Comparison of ENCODE assay signal across 32 cellular contexts in genomic region chr14:77511486-77512162, GRCh38. TPM values are rescaled to one million over a fixed set of nuclear protein-coding genes. Genes with fewer than 3 reads are reported as not detected.
"Had no signal": no experiment of that assay in that cellular context is flagged by ENCODE, and none has a peak within 500 bp of the region (broad histone marks: within the 10 kb centered on the region; RNA-seq: fewer than 3 reads in every experiment).

No MANE protein-coding gene starts in this region.

- H3K27ac Mint-ChIP-seq: activated CD4-positive, alpha-beta memory T cell treated with anti-CD3 and anti-CD28 coated beads for 36 hours; activated CD4-positive, alpha-beta T cell treated with anti-CD3 and anti-CD28 coated beads for 36 hours; activated CD4-positive, alpha-beta T cell treated with anti-CD3 and anti-CD28 coated beads, Interleukin-2, amount 10 ng/mL, durations not matched to agents 24 days and 14 days; activated CD8-positive, alpha-beta memory T cell treated with anti-CD3 and anti-CD28 coated beads, Interleukin-2, amount 10 ng/mL, durations not matched to agents 7 days and 5 days; activated CD8-positive, alpha-beta T cell treated with anti-CD3 and anti-CD28 coated beads, Interleukin-2, amount 10 ng/mL, durations not matched to agents 7 days and 5 days; activated naive CD4-positive, alpha-beta T cell treated with anti-CD3 and anti-CD28 coated beads for 36 hours; activated naive CD4-positive, alpha-beta T cell treated with anti-CD3 and anti-CD28 coated beads, Interleukin-2, amount 50 U/mL, for 24 hours; activated naive CD8-positive, alpha-beta T cell treated with anti-CD3 and anti-CD28 coated beads for 36 hours; activated naive CD8-positive, alpha-beta T cell treated with anti-CD3 and anti-CD28 coated beads, Interleukin-2, amount 50 U/mL, for 24 hours; activated T-helper 2 cell treated with anti-CD3 and anti-CD28 coated beads, Interferon-gamma antibody, Interleukin-2, Interleukin-4, amounts not matched to agents 10 μg/mL and 5 μg/mL and 100 μg/mL, durations not matched to agents 14 hours and 24 hours and 36 hours; effector memory CD8-positive, alpha-beta T cell had no signal

- H3K4me3 ChIP-seq: adrenal gland, ascending aorta, esophagus muscularis mucosa, gastrocnemius medialis had no signal

- H3K27me3 Mint-ChIP-seq: activated CD4-positive, alpha-beta memory T cell treated with anti-CD3 and anti-CD28 coated beads for 36 hours; activated CD4-positive, alpha-beta T cell treated with anti-CD3 and anti-CD28 coated beads for 36 hours; activated CD4-positive, alpha-beta T cell treated with anti-CD3 and anti-CD28 coated beads, Interleukin-2, amount 10 ng/mL, durations not matched to agents 24 days and 14 days; activated CD8-positive, alpha-beta memory T cell treated with anti-CD3 and anti-CD28 coated beads, Interleukin-2, amount 10 ng/mL, durations not matched to agents 7 days and 5 days; activated naive CD4-positive, alpha-beta T cell treated with anti-CD3 and anti-CD28 coated beads, Interleukin-2, amount 50 U/mL, for 24 hours; activated naive CD8-positive, alpha-beta T cell treated with anti-CD3 and anti-CD28 coated beads for 36 hours; activated naive CD8-positive, alpha-beta T cell treated with anti-CD3 and anti-CD28 coated beads, Interleukin-2, amount 50 U/mL, for 24 hours; brain; central memory CD8-positive, alpha-beta T cell; effector memory CD8-positive, alpha-beta T cell had no signal

- H3K9me3 ChIP-seq: adrenal gland, ascending aorta, esophagus muscularis mucosa, gastrocnemius medialis had no signal

- H3K27ac ChIP-seq: adrenal gland, ascending aorta, esophagus muscularis mucosa, foreskin keratinocyte, gastrocnemius medialis had no signal

- H3K4me1 Mint-ChIP-seq: activated CD4-positive, alpha-beta T cell treated with anti-CD3 and anti-CD28 coated beads for 36 hours; activated CD4-positive, alpha-beta T cell treated with anti-CD3 and anti-CD28 coated beads, Interleukin-2, amount 10 ng/mL, durations not matched to agents 24 days and 14 days; activated CD8-positive, alpha-beta memory T cell treated with anti-CD3 and anti-CD28 coated beads, Interleukin-2, amount 10 ng/mL, durations not matched to agents 7 days and 5 days; activated naive CD4-positive, alpha-beta T cell treated with anti-CD3 and anti-CD28 coated beads, Interleukin-2, amount 50 U/mL, for 24 hours; activated naive CD8-positive, alpha-beta T cell treated with anti-CD3 and anti-CD28 coated beads for 36 hours; activated naive CD8-positive, alpha-beta T cell treated with anti-CD3 and anti-CD28 coated beads, Interleukin-2, amount 50 U/mL, for 24 hours; brain; central memory CD8-positive, alpha-beta T cell had no signal

- DNase-seq: activated CD4-positive, alpha-beta memory T cell treated with anti-CD3 and anti-CD28 coated beads for 36 hours; activated CD4-positive, alpha-beta T cell treated with anti-CD3 and anti-CD28 coated beads for 36 hours; activated CD4-positive, alpha-beta T cell treated with anti-CD3 and anti-CD28 coated beads, Interleukin-2, amount 10 ng/mL, durations not matched to agents 24 days and 14 days; activated CD4-positive, CD25-positive, alpha-beta regulatory T cell; activated CD4-positive, CD25-positive, alpha-beta regulatory T cell treated with anti-CD3 and anti-CD28 coated beads, Interleukin-2, amount 50 U/mL, for 72 hours; activated CD8-positive, alpha-beta memory T cell treated with anti-CD3 and anti-CD28 coated beads, Interleukin-2, amount 10 ng/mL, durations not matched to agents 7 days and 5 days; activated CD8-positive, alpha-beta memory T cell treated with anti-CD3 and anti-CD28 coated beads, Interleukin-2, amount 50 U/mL, for 4 hours; activated CD8-positive, alpha-beta T cell treated with anti-CD3 and anti-CD28 coated beads, Interleukin-2, amount 10 ng/mL, durations not matched to agents 7 days and 5 days; activated effector memory CD4-positive, alpha-beta T cell treated with anti-CD3 and anti-CD28 coated beads, Interleukin-2, amount 50 U/mL, for 16 hours; activated naive CD4-positive, alpha-beta T cell treated with anti-CD3 and anti-CD28 coated beads for 36 hours; activated naive CD8-positive, alpha-beta T cell treated with anti-CD3 and anti-CD28 coated beads for 36 hours; activated naive CD8-positive, alpha-beta T cell treated with anti-CD3 and anti-CD28 coated beads, Interleukin-2, amount 50 U/mL, for 24 hours; activated T-cell treated with anti-CD3 and anti-CD28 coated beads, Interleukin-2, amount 50 U/mL, for 1 hour; adrenal gland; cortex of kidney; dermis blood vessel endothelial cell; effector CD4-positive, alpha-beta T cell; effector memory CD8-positive, alpha-beta T cell; erythroblast; foreskin keratinocyte; gastrocnemius medialis; T-helper 2 cell had no signal

- H3K4me3 Mint-ChIP-seq: activated CD4-positive, alpha-beta memory T cell treated with anti-CD3 and anti-CD28 coated beads for 36 hours; activated CD4-positive, alpha-beta T cell treated with anti-CD3 and anti-CD28 coated beads for 36 hours; activated CD4-positive, alpha-beta T cell treated with anti-CD3 and anti-CD28 coated beads, Interleukin-2, amount 10 ng/mL, durations not matched to agents 24 days and 14 days; activated CD8-positive, alpha-beta memory T cell treated with anti-CD3 and anti-CD28 coated beads, Interleukin-2, amount 10 ng/mL, durations not matched to agents 7 days and 5 days; activated CD8-positive, alpha-beta T cell treated with anti-CD3 and anti-CD28 coated beads, Interleukin-2, amount 10 ng/mL, durations not matched to agents 7 days and 5 days; activated naive CD4-positive, alpha-beta T cell treated with anti-CD3 and anti-CD28 coated beads for 36 hours; activated naive CD4-positive, alpha-beta T cell treated with anti-CD3 and anti-CD28 coated beads, Interleukin-2, amount 50 U/mL, for 24 hours; activated naive CD8-positive, alpha-beta T cell treated with anti-CD3 and anti-CD28 coated beads for 36 hours; activated naive CD8-positive, alpha-beta T cell treated with anti-CD3 and anti-CD28 coated beads, Interleukin-2, amount 50 U/mL, for 24 hours; brain; central memory CD8-positive, alpha-beta T cell; effector memory CD8-positive, alpha-beta T cell had no signal

- ATAC-seq: activated CD4-positive, alpha-beta T cell treated with anti-CD3 and anti-CD28 coated beads for 36 hours; activated CD8-positive, alpha-beta memory T cell treated with anti-CD3 and anti-CD28 coated beads, Interleukin-2, amount 10 ng/mL, durations not matched to agents 7 days and 5 days; activated CD8-positive, alpha-beta T cell treated with anti-CD3 and anti-CD28 coated beads, Interleukin-2, amount 10 ng/mL, durations not matched to agents 7 days and 5 days; activated naive CD8-positive, alpha-beta T cell treated with anti-CD3 and anti-CD28 coated beads, Interleukin-2, amount 50 U/mL, for 24 hours; effector memory CD8-positive, alpha-beta T cell; foreskin keratinocyte; gastrocnemius medialis had no signal

- H3K4me1 ChIP-seq: adrenal gland, ascending aorta, esophagus muscularis mucosa, foreskin keratinocyte, gastrocnemius medialis had no signal

- H3K9me3 Mint-ChIP-seq: activated CD4-positive, alpha-beta memory T cell treated with anti-CD3 and anti-CD28 coated beads for 36 hours; activated CD4-positive, alpha-beta T cell treated with anti-CD3 and anti-CD28 coated beads, Interleukin-2, amount 10 ng/mL, durations not matched to agents 24 days and 14 days; activated naive CD4-positive, alpha-beta T cell treated with anti-CD3 and anti-CD28 coated beads for 36 hours; activated naive CD4-positive, alpha-beta T cell treated with anti-CD3 and anti-CD28 coated beads, Interleukin-2, amount 50 U/mL, for 24 hours; activated naive CD8-positive, alpha-beta T cell treated with anti-CD3 and anti-CD28 coated beads for 36 hours; activated naive CD8-positive, alpha-beta T cell treated with anti-CD3 and anti-CD28 coated beads, Interleukin-2, amount 50 U/mL, for 24 hours; activated T-helper 2 cell treated with anti-CD3 and anti-CD28 coated beads, Interferon-gamma antibody, Interleukin-2, Interleukin-4, amounts not matched to agents 10 μg/mL and 5 μg/mL and 100 μg/mL, durations not matched to agents 14 hours and 24 hours and 36 hours; brain; central memory CD8-positive, alpha-beta T cell; effector memory CD8-positive, alpha-beta T cell had no signal

- H3K27me3 ChIP-seq: adrenal gland, ascending aorta, esophagus muscularis mucosa, foreskin keratinocyte, gastrocnemius medialis had no signal

RNA-seq across cellular contexts. Expression of gene ISM2, which starts 13.0 kb away (rescaled TPM):
- total RNA-seq: activated CD4-positive, alpha-beta memory T cell treated with anti-CD3 and anti-CD28 coated beads for 36 hours; activated CD8-positive, alpha-beta memory T cell treated with anti-CD3 and anti-CD28 coated beads for 36 hours; activated CD8-positive, alpha-beta memory T cell treated with anti-CD3 and anti-CD28 coated beads, Interleukin-2, amount 10 ng/mL, durations not matched to agents 7 days and 5 days; activated CD8-positive, alpha-beta T cell treated with anti-CD3 and anti-CD28 coated beads, Interleukin-2, amount 10 ng/mL, durations not matched to agents 7 days and 5 days; activated naive CD4-positive, alpha-beta T cell treated with anti-CD3 and anti-CD28 coated beads for 36 hours; activated T-helper 2 cell treated with anti-CD3 and anti-CD28 coated beads, Interferon-gamma antibody, Interleukin-2, Interleukin-4, amounts not matched to agents 10 μg/mL and 5 μg/mL and 100 μg/mL, durations not matched to agents 14 hours and 24 hours and 36 hours; ascending aorta; bronchial epithelial cell; cardiac septum; gastrocnemius medialis; T-helper 1 cell treated with Interleukin-12 subunit alpha and Interleukin-12 subunit beta and Interleukin-4 antibody, amounts not matched to agents 30 ng/mL and 1 ng/mL, for 36 hours had no signal
